In the genomic region with DNA sequence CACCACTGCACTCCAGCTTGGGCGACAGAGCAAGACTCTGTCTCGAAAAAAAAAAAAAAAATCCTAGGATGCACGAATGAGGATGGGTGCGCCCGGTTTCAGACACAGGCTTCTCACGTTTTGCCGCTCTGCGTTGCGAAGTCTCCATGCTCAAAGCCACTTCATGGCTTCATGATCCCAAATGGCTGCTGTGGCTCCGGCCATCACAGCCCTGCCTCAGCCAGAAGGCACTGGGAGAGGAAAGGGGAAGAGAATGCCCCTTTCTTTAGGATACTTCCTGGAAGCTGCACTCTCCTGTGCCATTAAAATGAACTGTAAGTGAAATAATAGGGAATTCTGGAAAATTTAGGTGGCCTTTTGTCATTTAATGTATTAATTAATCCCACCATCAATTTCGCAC, we compare ENCODE assay signal across 14 cellular contexts.
DNase-seq lines count a peak whose midpoint lies in the region; ATAC-seq, FAIRE-seq and TF ChIP-seq lines count a peak whose summit lies in the region.
"Had no signal": no experiment of that assay in that cellular context is flagged by ENCODE, and none has a peak within 500 bp of the region (broad histone marks: within the 10 kb centered on the region; RNA-seq: fewer than 3 reads in every experiment).

No MANE protein-coding gene starts in this region.

- H3K4me2 ChIP-seq in A549 (no peak overlapping the region), PC-9 (peak overlapping the region; percentile 48), K562 (ENCODE audit: insufficient read depth, low read length) (no peak overlapping the region; the same call in 1 of the 2 replicates)

- 87% methylated on average over 11 of the region's 11 CpGs for WGBS in A549 (ENCODE audit: missing lambda C conversion rate)
- WGBS in K562 (ENCODE audit: insufficient coverage, low coverage, missing lambda C conversion rate), result 62% methylated on average over 10 of the region's 11 CpGs

- intact Hi-C loops in Calu3 (cut with micrococcal nuclease; ENCODE audit: unreplicated experiment) (no loop called here), PC-9 (cut with micrococcal nuclease; ENCODE audit: unreplicated experiment) (no loop called here), K562 (cut with micrococcal nuclease) (no loop called here), A673 (cut with micrococcal nuclease; ENCODE audit: unreplicated experiment) (no loop called here)

- FAIRE-seq in A549 (lab: Jason Lieb, UNC) (no peak), K562 (lab: Jason Lieb, UNC) (no peak)
- FAIRE-seq: A204.1 had no signal

- H3K9me3 ChIP-seq in A549, result peaks cover 18% of the 10 kb centered on the region; the same call in 2 of the 3 replicates
- peaks cover 6% of the 10 kb centered on the region; the same call in 1 of the 2 replicates for H3K9me3 ChIP-seq in PC-9 (ENCODE audit: insufficient read depth, low read depth)
- H3K9me3 ChIP-seq in K562 (replicated peaks; ENCODE audit: control insufficient read depth, insufficient read depth, low read depth, low read length), result no peaks in the 10 kb centered on the region
- H3K9me3 ChIP-seq in A673 (ENCODE audit: low read depth, low read length, poor library complexity, severe bottlenecking), result no peaks in the 10 kb centered on the region

- H3K4me1 Mint-ChIP-seq in Calu3 (ENCODE audit: low read depth, unreplicated experiment), result peaks cover 32% of the 10 kb centered on the region
- peaks cover 14 to 31% of the 10 kb centered on the region in 2 donors for H3K4me1 Mint-ChIP-seq in stimulated activated naive B cell treated with anti-CD40 and anti-IgM and Interleukin-4, amounts not matched to agents 10 μg/mL and 1 μg/mL and 100 μg/mL, for 72 hours
- H3K4me1 Mint-ChIP-seq: CD4-positive, alpha-beta memory T cell had no signal

- H3K27ac ChIP-seq in A549 (peak overlapping the region; percentile 40 to 52; a peak in 2 of 6 replicates), PC-9 (no peak overlapping the region), K562 (ENCODE audit: extremely low read depth, low read depth, low read length) (no peak overlapping the region), A673 (ENCODE audit: low read depth, low read length, poor library complexity, severe bottlenecking) (no peak overlapping the region)
- H3K27ac ChIP-seq: BLaER1 had no signal

- TF ChIP-seq RAD21 in A549 (conservative IDR thresholded peaks at IDR 0.05 in 1 of 2, IDR thresholded peaks at IDR 0.05 in 1 of 2) (no peak), K562 (CRISPR knock-in tag; conservative IDR thresholded peaks at IDR 0.05 in 1 of 2, IDR thresholded peaks at IDR 0.05 in 1 of 2) (no peak)

- H3K4me3 Mint-ChIP-seq in Calu3 (ENCODE audit: low read depth, unreplicated experiment), result no peak overlapping the region
- no peak overlapping the region for H3K4me3 Mint-ChIP-seq in stimulated activated naive B cell treated with anti-CD40 and anti-IgM and Interleukin-4, amounts not matched to agents 10 μg/mL and 1 μg/mL and 100 μg/mL, for 72 hours
- H3K4me3 Mint-ChIP-seq: CD14-positive monocyte; CD4-positive, alpha-beta memory T cell had no signal

- H3K79me2 ChIP-seq in PC-9 (ENCODE audit: low read depth) (no peaks in the 10 kb centered on the region), K562 (ENCODE audit: control insufficient read depth, insufficient read depth, low read length) (no peaks in the 10 kb centered on the region)

- H3K9me2 ChIP-seq in PC-9 (ENCODE audit: insufficient read depth), result no peaks in the 10 kb centered on the region

- no peak for DNase-seq in A549 (ENCODE audit: low read depth in 1 of 2, low spot score in 1 of 2)
- no peak for DNase-seq in Calu3
- no peak for DNase-seq in PC-9
- DNase-seq in K562 (ENCODE audit: extremely low read depth in 1 of 4, low spot score in 3 of 4), result no peak
- DNase-seq in stimulated activated naive B cell treated with anti-CD40 and anti-IgM and Interleukin-4, amounts not matched to agents 10 μg/mL and 1 μg/mL and 100 μg/mL, for 72 hours, result no peak
- no peak for DNase-seq in GM13977 (ENCODE audit: low spot score)
- no peak for DNase-seq in A673 (ENCODE audit: low spot score)
- DNase-seq: CD4-positive, alpha-beta memory T cell; DMS79 treated with DMSO at 0.1 percent for 48 hours; GF-D8 had no signal

- H3K36me3 ChIP-seq in PC-9 (ENCODE audit: low read depth) (no peaks in the 10 kb centered on the region), K562 (ENCODE audit: control insufficient read depth, insufficient read depth, low read length) (no peaks in the 10 kb centered on the region), A673 (ENCODE audit: insufficient read depth, low read length, poor library complexity, severe bottlenecking) (no peaks in the 10 kb centered on the region)
- H3K36me3 ChIP-seq: BLaER1, HAP-1 had no signal

- POLR2A ChIA-PET in A549 (lab: Yijun Ruan, JAX), result no interaction called here
- POLR2A ChIA-PET in PC-9 (lab: Charles Lee; ENCODE audit: unreplicated experiment), result interaction anchor here (0.7 kb wide), 1 partner anchor 180 kb away, joined by 3 read pairs; no protein-coding TSS in a partner anchor
- POLR2A ChIA-PET in K562 (lab: Yijun Ruan, JAX), result interaction anchor here (0.6 kb wide), 1 partner anchor 34 kb away, joined by 3 read pairs; no protein-coding TSS in a partner anchor
- POLR2A ChIA-PET in A673 (lab: Charles Lee; ENCODE audit: low non-redundant PET), result no interaction called here

- H3K4me3 ChIP-seq in A549 (no peak overlapping the region), PC-9 (no peak overlapping the region), K562 (no peak overlapping the region), A673 (ENCODE audit: low read depth, low read length, poor library complexity, severe bottlenecking) (no peak overlapping the region)
- H3K4me3 ChIP-seq: BLaER1, HAP-1 had no signal

- H3K4me1 ChIP-seq in A549, result peaks cover 19% of the 10 kb centered on the region
- peaks cover 52% of the 10 kb centered on the region for H3K4me1 ChIP-seq in PC-9 (replicated peaks; ENCODE audit: insufficient read depth)
- peaks cover 13 to 47% of the 10 kb centered on the region in 2 experiments; a peak in 4 of 5 replicates for H3K4me1 ChIP-seq in K562 (replicated peaks in 1 of 2; ENCODE audit: control insufficient read depth in 2 of 2, insufficient read depth in 2 of 2, low read length in 2 of 2)
- H3K4me1 ChIP-seq in A673 (ENCODE audit: insufficient read depth, low read length, poor library complexity, severe bottlenecking), result no peaks in the 10 kb centered on the region
- H3K4me1 ChIP-seq: HAP-1 had no signal

- H3K9me1 ChIP-seq in K562 (ENCODE audit: control insufficient read depth, insufficient read depth, low read length), result no peaks in the 10 kb centered on the region

- no peaks in the 10 kb centered on the region for H3K36me3 Mint-ChIP-seq in Calu3 (ENCODE audit: insufficient read depth, unreplicated experiment)
- H3K36me3 Mint-ChIP-seq in stimulated activated naive B cell treated with anti-CD40 and anti-IgM and Interleukin-4, amounts not matched to agents 10 μg/mL and 1 μg/mL and 100 μg/mL, for 72 hours, result peaks cover 4 to 9% of the 10 kb centered on the region in 2 donors
- H3K36me3 Mint-ChIP-seq: CD14-positive monocyte; CD4-positive, alpha-beta memory T cell had no signal

- ATAC-seq in A549 (no peak), K562 (no peak)
- ATAC-seq in stimulated activated naive B cell treated with anti-CD40 and anti-IgM and Interleukin-4, amounts not matched to agents 10 μg/mL and 1 μg/mL and 100 μg/mL, for 72 hours (replicated peaks), result no peak

- TF ChIP-seq POLR2A in A549 (IDR thresholded peaks at IDR 0.05; ENCODE audit: low read length), result no peak
- TF ChIP-seq POLR2A in K562 (conservative IDR thresholded peaks at IDR 0.05), result no peak

- TF ChIP-seq EP300 in A549 (IDR thresholded peaks at IDR 0.05), result no peak
- TF ChIP-seq EP300 in K562 (IDR thresholded peaks at IDR 0.05; ENCODE audit: low read length), result no peak

- H3K27me3 Mint-ChIP-seq in Calu3 (ENCODE audit: unreplicated experiment), result no peaks in the 10 kb centered on the region
- peaks cover 12 to 15% of the 10 kb centered on the region in 2 donors for H3K27me3 Mint-ChIP-seq in stimulated activated naive B cell treated with anti-CD40 and anti-IgM and Interleukin-4, amounts not matched to agents 10 μg/mL and 1 μg/mL and 100 μg/mL, for 72 hours

- H3K27me3 ChIP-seq in PC-9 (ENCODE audit: insufficient read depth, low read depth) (no peaks in the 10 kb centered on the region), K562 (ENCODE audit: control insufficient read depth in 2 of 2, insufficient read depth in 2 of 2, low read length in 2 of 2) (no peaks in the 10 kb centered on the region), A673 (replicated peaks; ENCODE audit: insufficient read depth, low read depth, low read length, poor library complexity) (no peaks in the 10 kb centered on the region)
- H3K27me3 ChIP-seq: BLaER1 had no signal

- BruUV-seq in Calu3 (replicated peaks; lab: Mats Ljungman, UMichigan) (no TSS peak), PC-9 (replicated peaks; lab: Mats Ljungman, UMichigan) (no TSS peak), K562 (replicated peaks; lab: Mats Ljungman, UMichigan) (no TSS peak), A673 (replicated peaks; lab: Mats Ljungman, UMichigan) (no TSS peak)

- CTCF ChIA-PET in A549 (lab: Yijun Ruan, JAX), result interaction anchor here (0.6 to 4.5 kb wide), 6 partner anchors 10 to 234 kb away, joined by 3 to 18 read pairs (median 6); no protein-coding TSS in a partner anchor
- CTCF ChIA-PET in Calu3 (lab: Charles Lee), result interaction anchor here (1.6 kb wide), 1 partner anchor 12 kb away, joined by 5 read pairs; no protein-coding TSS in a partner anchor
- CTCF ChIA-PET in PC-9 (lab: Charles Lee), result interaction anchor here (0.6 kb wide), 2 partner anchors 28 to 521 kb away, joined by 4 to 5 read pairs; no protein-coding TSS in a partner anchor
- CTCF ChIA-PET in K562 (lab: Yijun Ruan, JAX; ENCODE audit: low intra/inter-chr PET ratio), result no interaction called here
- CTCF ChIA-PET in A673 (lab: Charles Lee), result no interaction called here

- peak overlapping the region; percentile 79 for H3K27ac Mint-ChIP-seq in Calu3 (ENCODE audit: unreplicated experiment)
- no peak overlapping the region for H3K27ac Mint-ChIP-seq in stimulated activated naive B cell treated with anti-CD40 and anti-IgM and Interleukin-4, amounts not matched to agents 10 μg/mL and 1 μg/mL and 100 μg/mL, for 72 hours
- H3K27ac Mint-ChIP-seq: CD14-positive monocyte had no signal

- in situ Hi-C loops in K562 (cut with MboI) (no loop called here), GM13977 (cut with MboI; ENCODE audit: low pct_unique_long_range_greater_than_20kb, low sequenced_read_pairs, unreplicated experiment) (no loop called here)

- no peaks in the 10 kb centered on the region for H3K9me3 Mint-ChIP-seq in Calu3 (ENCODE audit: low read depth, unreplicated experiment)
- peaks cover 7 to 16% of the 10 kb centered on the region in 2 donors for H3K9me3 Mint-ChIP-seq in stimulated activated naive B cell treated with anti-CD40 and anti-IgM and Interleukin-4, amounts not matched to agents 10 μg/mL and 1 μg/mL and 100 μg/mL, for 72 hours

- no peak overlapping the region for H3K9ac ChIP-seq in K562 (ENCODE audit: insufficient read depth in 1 of 2, low read depth in 2 of 2, low read length in 2 of 2)
- H3K9ac ChIP-seq: BLaER1 had no signal

- no peak for TF ChIP-seq CTCF in A549 (IDR thresholded peaks at IDR 0.05)
- TF ChIP-seq CTCF in Calu3 (IDR thresholded peaks at IDR 0.05; ENCODE audit: unreplicated experiment), result no peak
- TF ChIP-seq CTCF in PC-9 (conservative IDR thresholded peaks at IDR 0.05), result no peak
- no peak for TF ChIP-seq CTCF in K562 (IDR thresholded peaks at IDR 0.05 in 2 of 3, conservative IDR thresholded peaks at IDR 0.05 in 1 of 3; ENCODE audit: insufficient read depth in 2 of 3, low read depth in 1 of 3, low read length in 3 of 3)
- no peak for TF ChIP-seq CTCF in GM13977 (IDR thresholded peaks at IDR 0.05; ENCODE audit: extremely low read depth, insufficient read depth, missing control alignments)
- no peak for TF ChIP-seq CTCF in A673 (conservative IDR thresholded peaks at IDR 0.05; ENCODE audit: low read depth, low read length)

- H2AFZ ChIP-seq in PC-9 (no peak overlapping the region), K562 (ENCODE audit: low read depth, low read length) (peak overlapping the region; percentile 39; the same call in 1 of the 2 replicates)

- peaks cover 11% of the 10 kb centered on the region; the same call in 1 of the 2 replicates for H3F3A ChIP-seq in PC-9 (ENCODE audit: insufficient read depth, low read depth)

- no peaks in the 10 kb centered on the region for H4K20me1 ChIP-seq in PC-9 (ENCODE audit: insufficient read depth)
- H4K20me1 ChIP-seq in K562 (replicated peaks; ENCODE audit: control insufficient read depth, insufficient read depth, low read length), result no peaks in the 10 kb centered on the region
- H4K20me1 ChIP-seq: BLaER1 had no signal

Comparison
In these comparisons a context has a peak if more than half of its experiments do, and no peak if none do; other contexts are left out.
1. H3K27ac ChIP-seq: peak in A549 (2 of 2); none in PC-9 (single experiment), K562 (single experiment) and A673 (single experiment).
2. CTCF ChIA-PET loops: an anchor here in A549 (0.6 to 4.5 kb wide), Calu3 (1.6 kb wide) and PC-9 (0.6 kb wide); none called in K562 and A673.
3. POLR2A ChIA-PET loops: an anchor here in PC-9 (0.7 kb wide) and K562 (0.6 kb wide); none called in A549 and A673.